In genomic region chr19:14072535-14073231, GRCh38 we compare ENCODE assay signal across 8 cellular contexts. TPM values are rescaled to one million over a fixed set of nuclear protein-coding genes. Genes with fewer than 3 reads are reported as not detected.
DNase-seq lines count a peak whose midpoint lies in the region; TF ChIP-seq lines count a peak whose summit lies in the region.

Gene MISP3, plus strand, starts transcription at chr19:14072786. Its CDS starts 524 bp downstream, at chr19:14073310.

- H3K4me1 Mint-ChIP-seq in HFFc6 (ENCODE audit: low read depth) (peaks cover 16% of the 10 kb centered on the region), MCF 10A (ENCODE audit: insufficient read depth, unreplicated experiment) (no peaks in the 10 kb centered on the region)

- H3K27ac ChIP-seq in Peyer's patch (peak within 1 kb of the TSS; percentile 77 to 99 (median 90)), layer of hippocampus (ENCODE audit: low read depth, low read length) (peak within 1 kb of the TSS; percentile 94)

- intact Hi-C loops in MCF 10A (cut with micrococcal nuclease) = loop anchor here (1.0 kb wide), 1 partner anchor 192 kb away; no protein-coding TSS in a partner anchor

- POLR2A ChIA-PET in MCF 10A (lab: Yijun Ruan, JAX) = interaction anchor here (0.7 to 1.9 kb wide), 6 partner anchors 8 to 206 kb away, joined by 3 to 6 read pairs (median 4); partner anchors contain the start of genes ASF1B and RFX1

- CTCF ChIA-PET in MCF 10A (lab: Yijun Ruan, JAX) = interaction anchor here (0.5 to 3.4 kb wide), 15 partner anchors 9 to 936 kb away, joined by 3 to 24 read pairs (median 4); partner anchors contain the start of gene PODNL1

- TF ChIP-seq CTCF in HFFc6 (IDR thresholded peaks at IDR 0.05) (no peak), Peyer's patch (IDR thresholded peaks at IDR 0.05) (no peak), MCF 10A (IDR thresholded peaks at IDR 0.05; ENCODE audit: unreplicated experiment) (no peak)

- H3K9me3 ChIP-seq in Peyer's patch = no peaks in the 10 kb centered on the region

- H3K4me3 ChIP-seq in Peyer's patch = peak within 1 kb of the TSS; percentile 52 to 89 (median 79)

- peak; percentile 74 for DNase-seq in COLO668 (lab: John Stamatoyannopoulos, UW; ENCODE audit: unreplicated experiment)
- no peak for DNase-seq in HFFc6
- peak in 2 of 3 donors; percentile 90 to 92 for DNase-seq in Peyer's patch
- DNase-seq in MCF 10A (ENCODE audit: unreplicated experiment) = peak; percentile 51
- peak in 2 of 3 experiments; percentile 9 to 23 for DNase-seq in stimulated activated CD4-positive, alpha-beta T cell treated with anti-CD3 and anti-CD28 coated beads, TNF-alpha, amount 100 ng/mL, for 4 hours (ENCODE audit: low read depth in 3 of 3)
- no peak for DNase-seq in NCI-H187 (lab: John Stamatoyannopoulos, UW)
- DNase-seq in SKM-1 treated with dmso at 0.1 percent for 144 hours (lab: John Stamatoyannopoulos, UW; ENCODE audit: unreplicated experiment) = no peak

- BruUV-seq in MCF 10A (replicated peaks; lab: Mats Ljungman, UMichigan) = no TSS peak

- peak; percentile 85 to 86 for TF ChIP-seq POLR2A in Peyer's patch (IDR thresholded peaks at IDR 0.05)

- H3K27ac Mint-ChIP-seq in HFFc6 (peak within 1 kb of the TSS; percentile 90; the same call in 1 of the 2 replicates), MCF 10A (ENCODE audit: low read depth, unreplicated experiment) (no peak within 1 kb of the TSS)

- H3K36me3 Mint-ChIP-seq in HFFc6 (ENCODE audit: low read depth) (no peaks in the 10 kb centered on the region), MCF 10A (ENCODE audit: insufficient read depth, unreplicated experiment) (no peaks in the 10 kb centered on the region)

- H3K4me1 ChIP-seq in Peyer's patch = peaks cover 0 to 30% (median 17%) of the 10 kb centered on the region in 4 donors

- H3K4me3 Mint-ChIP-seq in HFFc6 (peak within 1 kb of the TSS; percentile 98), MCF 10A (ENCODE audit: unreplicated experiment) (peak within 1 kb of the TSS; percentile 86)

- no peaks in the 10 kb centered on the region for H3K36me3 ChIP-seq in Peyer's patch

- no peaks in the 10 kb centered on the region for H3K9me3 Mint-ChIP-seq in HFFc6
- H3K9me3 Mint-ChIP-seq in MCF 10A (ENCODE audit: unreplicated experiment) = no peaks in the 10 kb centered on the region

- H3K27me3 Mint-ChIP-seq in HFFc6 (ENCODE audit: insufficient read depth) (no peaks in the 10 kb centered on the region; the same call in 1 of the 2 replicates), MCF 10A (ENCODE audit: insufficient read depth, unreplicated experiment) (no peaks in the 10 kb centered on the region)

- H3K27me3 ChIP-seq in Peyer's patch (no peaks in the 10 kb centered on the region), layer of hippocampus (ENCODE audit: control insufficient read depth, insufficient read depth, low read length) (no peaks in the 10 kb centered on the region)

RNA-seq across cellular contexts. Expression of gene MISP3, which starts in this region (rescaled TPM):
- total RNA-seq in HFFc6 (2021; fragmentation: NEBNext Ultra II Directional; extraction: Animal tissue kit (Norgen Biotek cat#: 25700)) = 1 to 10 TPM in 2 of 6 experiments, under 1 TPM in 4; 0.62 to 1.2 (median 0.88) TPM
- 10 to 100 TPM; 25.6 to 58.5 (median 40.7) TPM for total RNA-seq in Peyer's patch
- 0.32 and 0.54 TPM in 2 replicates for total RNA-seq in MCF 10A (2022)

Comparison
In these comparisons a context has a peak if more than half of its experiments do, and no peak if none do; other contexts are left out.
1. RNA of gene MISP3 (total RNA-seq): 25.6 to 58.5 TPM in Peyer's patch; 0.62 to 1.2 TPM in HFFc6 and 0.32 to 0.54 TPM in MCF 10A; every median in the first group is over 10 times any median in the second.
2. Peak in DNase-seq in MCF 10A; RNA of the gene not detected or under 1 TPM.
3. DNase-seq: peak in COLO668 (single experiment), Peyer's patch (2 of 3) and stimulated activated CD4-positive, alpha-beta T cell treated with anti-CD3 and anti-CD28 coated beads, TNF-alpha, amount 100 ng/mL, for 4 hours (2 of 3); none in HFFc6 (single experiment), NCI-H187 (0 of 2) and SKM-1 treated with dmso at 0.1 percent for 144 hours (single experiment).